8 cellular contexts compared by ENCODE assay signal in genomic region chr2:184566716-184567115, GRCh38. TPM values are rescaled to one million over a fixed set of nuclear protein-coding genes. Genes with fewer than 3 reads are reported as not detected.
"Had no signal": no experiment of that assay in that cellular context is flagged by ENCODE, and none has a peak within 500 bp of the region (broad histone marks: within the 10 kb centered on the region; RNA-seq: fewer than 3 reads in every experiment).

No MANE protein-coding gene starts in this region.

- H3K27ac ChIP-seq: GM23248, KMS-11 had no signal

- H3K4me2 ChIP-seq: KMS-11 had no signal

- H3K4me3 ChIP-seq: GM23248 had no signal

- H2AFZ ChIP-seq: GM23248 had no signal

- FAIRE-seq: H1, H54 had no signal

- H3K36me3 Mint-ChIP-seq: IgD-negative memory B cell had no signal

- H3K4me3 Mint-ChIP-seq: H9, IgD-negative memory B cell had no signal

- H3K9ac ChIP-seq: GM23248, KMS-11 had no signal

- H3K27me3 Mint-ChIP-seq: IgD-negative memory B cell had no signal

- H3K27ac Mint-ChIP-seq: H9, IgD-negative memory B cell had no signal

- DNase-seq: GM23248, H9, HCEC 1CT, KBM-7 had no signal

- H3K9me3 Mint-ChIP-seq: H9, IgD-negative memory B cell had no signal

RNA-seq across cellular contexts. Expression of gene ZNF804A, which starts 31.6 kb away (rescaled TPM):
- total RNA-seq: H1, H9 had no signal
